ENCODE assay signal across 30 cellular contexts in genomic region chr10:11085545-11085944, GRCh38.
"Had no signal": no experiment of that assay in that cellular context is flagged by ENCODE, and none has a peak within 500 bp of the region (broad histone marks: within the 10 kb centered on the region; RNA-seq: fewer than 3 reads in every experiment).

No MANE protein-coding gene starts in this region.

- H3K9me3 ChIP-seq: body of pancreas had no signal

- H3K4me1 Mint-ChIP-seq: activated B cell treated with CpG ODN at 0.5 μM for 24 hours; activated T-helper 17 cell treated with anti-CD3 and anti-CD28 coated beads, Interleukin-2, amount 50 U/mL, for 72 hours; central memory CD8-positive, alpha-beta T cell had no signal

- H3K27ac Mint-ChIP-seq: activated B cell treated with CpG ODN at 0.5 μM for 24 hours; activated CD8-positive, alpha-beta T cell treated with anti-CD3 and anti-CD28 coated beads for 36 hours; activated naive CD8-positive, alpha-beta T cell; activated T-helper 17 cell treated with anti-CD3 and anti-CD28 coated beads, Interleukin-2, amount 50 U/mL, for 72 hours; dendritic cell treated with granulocyte-macrophage colony-stimulating factor and Interleukin-4, amounts not matched to agents 40 ng/mL and 50 ng/mL, for 4 days; endodermal cell; T-helper 17 cell; T-helper 2 cell treated with Interferon-gamma antibody and Interleukin-4, amounts not matched to agents 5 μg/mL and 100 μg/mL, for 36 hours had no signal

- H3K36me3 Mint-ChIP-seq: activated naive CD8-positive, alpha-beta T cell had no signal

- H3K4me3 ChIP-seq: body of pancreas, coronary artery, dorsolateral prefrontal cortex had no signal

- H3K27me3 ChIP-seq: body of pancreas had no signal

- H3K4me3 Mint-ChIP-seq: activated B cell treated with CpG ODN at 0.5 μM for 24 hours; activated CD8-positive, alpha-beta T cell treated with anti-CD3 and anti-CD28 coated beads for 36 hours; activated naive CD8-positive, alpha-beta T cell; activated T-cell treated with anti-CD3 and anti-CD28 coated beads, Interleukin-2, amount 50 U/mL, for 4 hours; activated T-helper 17 cell treated with anti-CD3 and anti-CD28 coated beads, Interleukin-2, amount 50 U/mL, for 72 hours; central memory CD8-positive, alpha-beta T cell; dendritic cell treated with granulocyte-macrophage colony-stimulating factor and Interleukin-4, amounts not matched to agents 40 ng/mL and 50 ng/mL, for 4 days; endodermal cell; T-helper 17 cell; T-helper 2 cell treated with Interferon-gamma antibody and Interleukin-4, amounts not matched to agents 5 μg/mL and 100 μg/mL, for 36 hours had no signal

- H3K4me1 ChIP-seq: body of pancreas had no signal

- ATAC-seq: activated CD4-positive, CD25-positive, alpha-beta regulatory T cell treated with anti-CD3 and anti-CD28 coated beads, Interleukin-2, amount 50 U/mL, for 24 hours; activated CD8-positive, alpha-beta T cell treated with anti-CD3 and anti-CD28 coated beads for 36 hours; activated T-cell treated with anti-CD3 and anti-CD28 coated beads, Interleukin-2, amount 50 U/mL, for 4 hours; activated T-helper 17 cell treated with anti-CD3 and anti-CD28 coated beads, Interleukin-2, amount 50 U/mL, for 72 hours; body of pancreas; esophagus mucosa; T-helper 17 cell had no signal

- H3K27me3 Mint-ChIP-seq: activated B cell treated with CpG ODN at 0.5 μM for 24 hours; activated CD8-positive, alpha-beta T cell treated with anti-CD3 and anti-CD28 coated beads for 36 hours; activated T-helper 17 cell treated with anti-CD3 and anti-CD28 coated beads, Interleukin-2, amount 50 U/mL, for 72 hours; central memory CD8-positive, alpha-beta T cell; dendritic cell treated with granulocyte-macrophage colony-stimulating factor and Interleukin-4, amounts not matched to agents 40 ng/mL and 50 ng/mL, for 4 days had no signal

- H3K27ac ChIP-seq: body of pancreas, coronary artery, WERI-Rb-1 had no signal

- H3K36me3 ChIP-seq: WERI-Rb-1 had no signal

- DNase-seq: activated B cell treated with CpG ODN at 0.5 μM for 24 hours; activated CD4-positive, alpha-beta T cell treated with anti-CD3 and anti-CD28 coated beads for 48 hours; activated CD4-positive, alpha-beta T cell treated with anti-CD3 and anti-CD28 coated beads, Interleukin-2, amount 50 U/mL, for 1 hour; activated CD4-positive, alpha-beta T cell treated with anti-CD3 and anti-CD28 coated beads, Interleukin-2, amount 50 U/mL, for 48 hours; activated CD8-positive, alpha-beta memory T cell treated with anti-CD3 and anti-CD28 coated beads for 24 hours; activated CD8-positive, alpha-beta T cell treated with anti-CD3 and anti-CD28 coated beads for 36 hours; activated effector memory CD4-positive, alpha-beta T cell treated with Interleukin-2 at 50 U/mL for 16 hours; activated gamma-delta T cell treated with Interleukin-2 at 50 U/mL for 16 hours; activated naive CD4-positive, alpha-beta T cell treated with anti-CD3 and anti-CD28 coated beads, Interleukin-2, amount 50 U/mL, for 16 hours; activated naive CD4-positive, alpha-beta T cell treated with Interleukin-2 at 50 U/mL for 16 hours; activated T-cell treated with anti-CD3 and anti-CD28 coated beads, Interleukin-2, amount 50 U/mL, for 4 hours; amniotic stem cell; aorta; body of pancreas; dorsolateral prefrontal cortex; effector memory CD4-positive, alpha-beta T cell; endodermal cell; foreskin fibroblast; T-helper 1 cell; T-helper 17 cell; T1000; WERI-Rb-1 had no signal

- H3K9me3 Mint-ChIP-seq: activated B cell treated with CpG ODN at 0.5 μM for 24 hours; activated CD8-positive, alpha-beta T cell treated with anti-CD3 and anti-CD28 coated beads for 36 hours; activated T-cell treated with anti-CD3 and anti-CD28 coated beads, Interleukin-2, amount 50 U/mL, for 4 hours; activated T-helper 17 cell treated with anti-CD3 and anti-CD28 coated beads, Interleukin-2, amount 50 U/mL, for 72 hours; central memory CD8-positive, alpha-beta T cell; dendritic cell treated with granulocyte-macrophage colony-stimulating factor and Interleukin-4, amounts not matched to agents 40 ng/mL and 50 ng/mL, for 4 days; endodermal cell; T-helper 2 cell treated with Interferon-gamma antibody and Interleukin-4, amounts not matched to agents 5 μg/mL and 100 μg/mL, for 36 hours had no signal
